Comparison of ENCODE assay signal across 31 cellular contexts in genomic region chr11:133164986-133165385, GRCh38.
"Had no signal": no experiment of that assay in that cellular context is flagged by ENCODE, and none has a peak within 500 bp of the region (broad histone marks: within the 10 kb centered on the region; RNA-seq: fewer than 3 reads in every experiment).

No MANE protein-coding gene starts in this region.

- H3K27ac ChIP-seq: brain microvascular endothelial cell, heart right ventricle, pancreas, psoas muscle, sigmoid colon, suprapubic skin, tibial artery, upper lobe of right lung had no signal

- H3K36me3 ChIP-seq: brain microvascular endothelial cell, heart right ventricle, pancreas, sigmoid colon, suprapubic skin, tibial artery, upper lobe of right lung had no signal

- H3K27ac Mint-ChIP-seq: activated CD4-positive, alpha-beta memory T cell treated with anti-CD3 and anti-CD28 coated beads, Interleukin-2, amount 10 ng/mL, durations not matched to agents 7 days and 5 days; activated CD4-positive, alpha-beta T cell treated with anti-CD3 and anti-CD28 coated beads, Interleukin-2, amount 10 ng/mL, durations not matched to agents 7 days and 5 days; activated naive CD4-positive, alpha-beta T cell treated with anti-CD3 and anti-CD28 coated beads, Interleukin-2, amount 10 ng/mL, durations not matched to agents 7 days and 5 days; activated naive CD8-positive, alpha-beta T cell treated with anti-CD3 and anti-CD28 coated beads, Interleukin-2, amount 10 ng/mL, durations not matched to agents 7 days and 5 days; activated T-cell treated with anti-CD3 and anti-CD28 coated beads, Interleukin-2, amount 50 U/mL, for 24 hours; endodermal cell; mesothelial cell of epicardium; naive B cell; nephron progenitor cell; stimulated activated memory B cell treated with anti-CD40 and anti-IgM and Interleukin-4, amounts not matched to agents 10 μg/mL and 1 μg/mL and 100 μg/mL, for 72 hours; T-helper 17 cell had no signal

- H3K4me1 Mint-ChIP-seq: activated CD4-positive, alpha-beta memory T cell treated with anti-CD3 and anti-CD28 coated beads, Interleukin-2, amount 10 ng/mL, durations not matched to agents 7 days and 5 days; activated CD4-positive, alpha-beta T cell treated with anti-CD3 and anti-CD28 coated beads, Interleukin-2, amount 10 ng/mL, durations not matched to agents 7 days and 5 days; activated naive CD4-positive, alpha-beta T cell treated with anti-CD3 and anti-CD28 coated beads, Interleukin-2, amount 10 ng/mL, durations not matched to agents 7 days and 5 days; activated naive CD8-positive, alpha-beta T cell treated with anti-CD3 and anti-CD28 coated beads, Interleukin-2, amount 10 ng/mL, durations not matched to agents 7 days and 5 days; naive B cell; nephron progenitor cell; stimulated activated memory B cell treated with anti-CD40 and anti-IgM and Interleukin-4, amounts not matched to agents 10 μg/mL and 1 μg/mL and 100 μg/mL, for 72 hours had no signal

- H3K36me3 Mint-ChIP-seq: activated naive CD4-positive, alpha-beta T cell treated with anti-CD3 and anti-CD28 coated beads, Interleukin-2, amount 10 ng/mL, durations not matched to agents 7 days and 5 days; activated naive CD8-positive, alpha-beta T cell treated with anti-CD3 and anti-CD28 coated beads, Interleukin-2, amount 10 ng/mL, durations not matched to agents 7 days and 5 days; mesothelial cell of epicardium; naive B cell; stimulated activated memory B cell treated with anti-CD40 and anti-IgM and Interleukin-4, amounts not matched to agents 10 μg/mL and 1 μg/mL and 100 μg/mL, for 72 hours had no signal

- ATAC-seq: esophagus mucosa; pancreas; psoas muscle; stimulated activated memory B cell treated with anti-CD40 and anti-IgM and Interleukin-4, amounts not matched to agents 10 μg/mL and 1 μg/mL and 100 μg/mL, for 72 hours; T-helper 17 cell; upper lobe of right lung had no signal

- H3K4me1 ChIP-seq: psoas muscle, sigmoid colon, tibial artery had no signal

- H3K4me3 Mint-ChIP-seq: activated CD4-positive, alpha-beta memory T cell treated with anti-CD3 and anti-CD28 coated beads, Interleukin-2, amount 10 ng/mL, durations not matched to agents 7 days and 5 days; activated CD4-positive, alpha-beta T cell treated with anti-CD3 and anti-CD28 coated beads, Interleukin-2, amount 10 ng/mL, durations not matched to agents 7 days and 5 days; activated naive CD4-positive, alpha-beta T cell treated with anti-CD3 and anti-CD28 coated beads, Interleukin-2, amount 10 ng/mL, durations not matched to agents 7 days and 5 days; activated naive CD8-positive, alpha-beta T cell treated with anti-CD3 and anti-CD28 coated beads, Interleukin-2, amount 10 ng/mL, durations not matched to agents 7 days and 5 days; activated T-cell treated with anti-CD3 and anti-CD28 coated beads, Interleukin-2, amount 50 U/mL, for 24 hours; endodermal cell; mesothelial cell of epicardium; naive B cell; nephron progenitor cell; stimulated activated memory B cell treated with anti-CD40 and anti-IgM and Interleukin-4, amounts not matched to agents 10 μg/mL and 1 μg/mL and 100 μg/mL, for 72 hours; T-helper 17 cell had no signal

- H3K27me3 Mint-ChIP-seq: activated CD4-positive, alpha-beta memory T cell treated with anti-CD3 and anti-CD28 coated beads, Interleukin-2, amount 10 ng/mL, durations not matched to agents 7 days and 5 days; activated CD4-positive, alpha-beta T cell treated with anti-CD3 and anti-CD28 coated beads, Interleukin-2, amount 10 ng/mL, durations not matched to agents 7 days and 5 days; activated naive CD4-positive, alpha-beta T cell treated with anti-CD3 and anti-CD28 coated beads, Interleukin-2, amount 10 ng/mL, durations not matched to agents 7 days and 5 days; activated naive CD8-positive, alpha-beta T cell treated with anti-CD3 and anti-CD28 coated beads, Interleukin-2, amount 10 ng/mL, durations not matched to agents 7 days and 5 days; activated T-cell treated with anti-CD3 and anti-CD28 coated beads, Interleukin-2, amount 50 U/mL, for 24 hours; stimulated activated memory B cell treated with anti-CD40 and anti-IgM and Interleukin-4, amounts not matched to agents 10 μg/mL and 1 μg/mL and 100 μg/mL, for 72 hours had no signal

- H3K4me3 ChIP-seq: heart right ventricle, pancreas, psoas muscle, sigmoid colon, suprapubic skin, tibial artery, upper lobe of right lung had no signal

- H3K9me3 Mint-ChIP-seq: activated CD4-positive, alpha-beta memory T cell treated with anti-CD3 and anti-CD28 coated beads, Interleukin-2, amount 10 ng/mL, durations not matched to agents 7 days and 5 days; activated CD4-positive, alpha-beta T cell treated with anti-CD3 and anti-CD28 coated beads, Interleukin-2, amount 10 ng/mL, durations not matched to agents 7 days and 5 days; activated naive CD4-positive, alpha-beta T cell treated with anti-CD3 and anti-CD28 coated beads, Interleukin-2, amount 10 ng/mL, durations not matched to agents 7 days and 5 days; activated naive CD8-positive, alpha-beta T cell treated with anti-CD3 and anti-CD28 coated beads, Interleukin-2, amount 10 ng/mL, durations not matched to agents 7 days and 5 days; activated T-cell treated with anti-CD3 and anti-CD28 coated beads, Interleukin-2, amount 50 U/mL, for 24 hours; endodermal cell; mesothelial cell of epicardium; nephron progenitor cell had no signal

- H3K9me3 ChIP-seq: heart right ventricle, pancreas, psoas muscle, sigmoid colon, suprapubic skin, tibial artery, upper lobe of right lung had no signal

- DNase-seq: activated CD4-positive, alpha-beta memory T cell treated with anti-CD3 and anti-CD28 coated beads, Interleukin-2, amount 10 ng/mL, durations not matched to agents 7 days and 5 days; activated CD4-positive, alpha-beta T cell treated with anti-CD3 and anti-CD28 coated beads for 1 hour; activated CD4-positive, alpha-beta T cell treated with anti-CD3 and anti-CD28 coated beads, Interleukin-2, amount 10 ng/mL, durations not matched to agents 7 days and 5 days; activated CD8-positive, alpha-beta memory T cell treated with anti-CD3 and anti-CD28 coated beads, Interleukin-2, amount 50 U/mL, for 48 hours; activated gamma-delta T cell; activated naive CD4-positive, alpha-beta T cell treated with anti-CD3 and anti-CD28 coated beads, Interleukin-2, amount 10 ng/mL, durations not matched to agents 7 days and 5 days; activated naive CD8-positive, alpha-beta T cell treated with anti-CD3 and anti-CD28 coated beads, Interleukin-2, amount 10 ng/mL, durations not matched to agents 7 days and 5 days; activated T-cell treated with anti-CD3 and anti-CD28 coated beads, Interleukin-2, amount 50 U/mL, for 24 hours; brain microvascular endothelial cell; endodermal cell; foreskin fibroblast; heart right ventricle; islet precursor cell; mammary epithelial cell; naive B cell; nephron progenitor cell; nucleus accumbens; pancreas; psoas muscle; sigmoid colon; small intestine; stimulated activated CD4-positive, alpha-beta T cell treated with anti-CD3 and anti-CD28 coated beads, Interleukin-4, amount 100 ng/mL, for 4 hours; stimulated activated CD8-positive, alpha-beta memory T cell treated with anti-CD3 and anti-CD28 coated beads, Interleukin-4, amount 100 ng/mL, for 48 hours; T-helper 17 cell; T1000; tibial artery; upper lobe of right lung had no signal
